Comparison of ENCODE assay signal across 8 cellular contexts in genomic region chr6:105402090-105402980, GRCh38. TPM values are rescaled to one million over a fixed set of nuclear protein-coding genes. Genes with fewer than 3 reads are reported as not detected.
A peak's percentile ranks its signal among the peaks of the same experiment; 100 is the strongest.
DNase-seq lines count a peak whose midpoint lies in the region; ATAC-seq, FAIRE-seq and TF ChIP-seq lines count a peak whose summit lies in the region.

No MANE protein-coding gene starts in this region.

- H3K36me3 Mint-ChIP-seq in IgD-negative memory B cell: peaks cover 2% of the 10 kb centered on the region

- no peak for FAIRE-seq in H54 (lab: Jason Lieb, UNC)

- H3K4me3 ChIP-seq in GM08714 (ENCODE audit: low read length): peak overlapping the region; percentile 96

- no peak for TF ChIP-seq POLR2A in H54 (IDR thresholded peaks at IDR 0.05; ENCODE audit: low read depth, low read length)

- H3K27ac Mint-ChIP-seq in IgD-negative memory B cell: peak overlapping the region in 2 of 3 donors; percentile 46 to 96

- peak overlapping the region; percentile 91 to 96 (median 92) for H3K4me3 Mint-ChIP-seq in IgD-negative memory B cell

- ATAC-seq in GM21717 (IDR thresholded peaks at IDR 0.05; ENCODE audit: unreplicated experiment): peak; percentile 44

- DNase-seq in T-helper 2 cell: peak in 3 of 5 experiments; percentile 7 to 78 (median 19)
- peak; percentile 24 to 42 for DNase-seq in dermis microvascular lymphatic vessel endothelial cell (ENCODE audit: low read depth in 2 of 2)
- DNase-seq in medulla oblongata (ENCODE audit: extremely low spot score): peak; percentile 32
- DNase-seq in stromal cell of bone marrow (ENCODE audit: low read depth): peak; percentile 9
- no peak for DNase-seq in H54 (ENCODE audit: insufficient read length, low spot score)

- peaks cover 25 to 37% (median 28%) of the 10 kb centered on the region in 3 donors for H3K4me1 Mint-ChIP-seq in IgD-negative memory B cell

- peaks cover 2% of the 10 kb centered on the region for H3K27me3 Mint-ChIP-seq in IgD-negative memory B cell

- H3K9me3 Mint-ChIP-seq in IgD-negative memory B cell: no peaks in the 10 kb centered on the region

RNA-seq across cellular contexts. Expression of gene PREP, which starts 0.5 kb away (rescaled TPM):
- polyA plus RNA-seq in IgD-negative memory B cell: 19.9 TPM
- total RNA-seq in dermis microvascular lymphatic vessel endothelial cell: 14.4 and 22.5 TPM in 2 replicates
